23 cellular contexts compared by ENCODE assay signal in genomic region chr19:2307518-2308012, GRCh38. TPM values are rescaled to one million over a fixed set of nuclear protein-coding genes. Genes with fewer than 3 reads are reported as not detected.
A peak's percentile ranks its signal among the peaks of the same experiment; 100 is the strongest.
DNase-seq lines count a peak whose midpoint lies in the region; ATAC-seq lines count a peak whose summit lies in the region.
"Had no signal": no experiment of that assay in that cellular context is flagged by ENCODE, and none has a peak within 500 bp of the region (broad histone marks: within the 10 kb centered on the region; RNA-seq: fewer than 3 reads in every experiment).

No MANE protein-coding gene starts in this region.

- no peak overlapping the region for H3K4ac ChIP-seq in trophoblast cell (ENCODE audit: low read depth, low read length)

- no peak for DNase-seq in trophoblast cell
- no peak for DNase-seq in activated naive CD4-positive, alpha-beta T cell treated with Interleukin-2 at 50 U/mL for 16 hours
- no peak for DNase-seq in DMS153 treated with DMSO at 0.1 percent for 48 hours (lab: John Stamatoyannopoulos, UW; ENCODE audit: unreplicated experiment)
- DNase-seq: activated CD8-positive, alpha-beta memory T cell treated with anti-CD3 and anti-CD28 coated beads, Interleukin-2, amount 50 U/mL, for 48 hours; activated effector memory CD4-positive, alpha-beta T cell treated with Interleukin-2 at 50 U/mL for 16 hours; activated naive CD8-positive, alpha-beta T cell treated with anti-CD3 and anti-CD28 coated beads, Interleukin-2, amount 50 U/mL, for 24 hours; cortex of kidney; EL; HCEC 1CT; mesenchymal stem cell; ovary; PC-3; sigmoid colon; SJCRH30 had no signal

- H2AK5ac ChIP-seq in trophoblast cell (ENCODE audit: low read length), result no peak overlapping the region

- no peak overlapping the region for H3K23ac ChIP-seq in trophoblast cell (ENCODE audit: low read length)

- H2BK12ac ChIP-seq in trophoblast cell (ENCODE audit: low read length), result no peak overlapping the region

- H3K27me3 ChIP-seq in BLaER1 (peaks cover 79% of the 10 kb centered on the region), HUES48 (ENCODE audit: control insufficient read depth, insufficient read depth, low read length) (peaks cover 25% of the 10 kb centered on the region), trophoblast cell (ENCODE audit: insufficient read depth, low read length) (peaks cover 22% of the 10 kb centered on the region)
- H3K27me3 ChIP-seq: ovary, SJCRH30 had no signal

- no peak overlapping the region for H2BK120ac ChIP-seq in trophoblast cell (ENCODE audit: insufficient read depth, low read length, poor library complexity)

- H4K20me1 ChIP-seq in BLaER1, result peaks cover 51% of the 10 kb centered on the region

- H3K4me2 ChIP-seq in BLaER1, result peak overlapping the region; percentile 81
- H3K4me2 ChIP-seq in trophoblast cell (ENCODE audit: low read length), result peak overlapping the region; percentile 25

- H3K4me3 ChIP-seq in BLaER1 (peak overlapping the region; percentile 57), HUES48 (ENCODE audit: low read depth, low read length) (peak overlapping the region; percentile 32; the same call in 1 of the 2 replicates), trophoblast cell (ENCODE audit: low read depth, low read length) (no peak overlapping the region)
- H3K4me3 ChIP-seq: ovary, SJCRH30 had no signal

- no peak overlapping the region for H3K9ac ChIP-seq in BLaER1
- H3K9ac ChIP-seq in HUES48 (ENCODE audit: low read depth, low read length), result no peak overlapping the region
- no peak overlapping the region for H3K9ac ChIP-seq in trophoblast cell (ENCODE audit: low read length)

- ATAC-seq in HG03095 (IDR thresholded peaks at IDR 0.05; ENCODE audit: unreplicated experiment) (no peak), GM21576 (IDR thresholded peaks at IDR 0.05; ENCODE audit: unreplicated experiment) (no peak)
- ATAC-seq: activated naive CD8-positive, alpha-beta T cell treated with anti-CD3 and anti-CD28 coated beads, Interleukin-2, amount 50 U/mL, for 24 hours; PC-3; stimulated activated effector memory CD8-positive, alpha-beta T cell treated with anti-CD3 and anti-CD28 coated beads, Interleukin-12 subunit alpha, Interleukin-12 subunit beta, amount 100 ng/mL, for 72 hours had no signal

- no peaks in the 10 kb centered on the region for H3K79me1 ChIP-seq in trophoblast cell (ENCODE audit: low read length)

- H3K27ac ChIP-seq in BLaER1, result no peak overlapping the region
- H3K27ac ChIP-seq in HUES48 (ENCODE audit: low read depth, low read length), result no peak overlapping the region
- no peak overlapping the region for H3K27ac ChIP-seq in trophoblast cell (ENCODE audit: low read depth, low read length)
- H3K27ac ChIP-seq: ovary, sigmoid colon, SJCRH30, thoracic aorta had no signal

- H3K9me3 Mint-ChIP-seq in dendritic cell treated with granulocyte-macrophage colony-stimulating factor and Interleukin-4, amounts not matched to agents 40 ng/mL and 50 ng/mL, for 4 days, result no peaks in the 10 kb centered on the region
- H3K9me3 Mint-ChIP-seq: activated naive CD8-positive, alpha-beta T cell treated with anti-CD3 and anti-CD28 coated beads, Interleukin-2, amount 50 U/mL, for 24 hours; stimulated activated effector memory CD8-positive, alpha-beta T cell treated with anti-CD3 and anti-CD28 coated beads, Interleukin-12 subunit alpha, Interleukin-12 subunit beta, amount 100 ng/mL, for 72 hours; T-helper 1 cell treated with Interleukin-12 subunit alpha and Interleukin-12 subunit beta and Interleukin-4 antibody, amounts not matched to agents 30 μg/mL and 1 μg/mL, for 36 hours had no signal

- peaks cover 92% of the 10 kb centered on the region for H3K27me3 Mint-ChIP-seq in dendritic cell treated with granulocyte-macrophage colony-stimulating factor and Interleukin-4, amounts not matched to agents 40 ng/mL and 50 ng/mL, for 4 days

- H4K12ac ChIP-seq in trophoblast cell (ENCODE audit: low read depth, low read length), result no peak overlapping the region

- H2BK5ac ChIP-seq in trophoblast cell (ENCODE audit: low read depth, low read length, poor library complexity), result no peak overlapping the region

- H3K36me3 Mint-ChIP-seq in dendritic cell treated with granulocyte-macrophage colony-stimulating factor and Interleukin-4, amounts not matched to agents 40 ng/mL and 50 ng/mL, for 4 days (ENCODE audit: low read depth), result no peaks in the 10 kb centered on the region
- H3K36me3 Mint-ChIP-seq: brain; stimulated activated effector memory CD8-positive, alpha-beta T cell treated with anti-CD3 and anti-CD28 coated beads, Interleukin-12 subunit alpha, Interleukin-12 subunit beta, amount 100 ng/mL, for 72 hours had no signal

- peaks cover 89% of the 10 kb centered on the region for H3K4me1 ChIP-seq in BLaER1
- no peaks in the 10 kb centered on the region for H3K4me1 ChIP-seq in HUES48 (ENCODE audit: control insufficient read depth, insufficient read depth, low read length)
- H3K4me1 ChIP-seq in trophoblast cell (ENCODE audit: control insufficient read depth in 1 of 2, insufficient read depth in 2 of 2, low read length in 2 of 2), result peaks cover 0 to 3% of the 10 kb centered on the region in 2 experiments

- H3K9me3 ChIP-seq in BLaER1 (no peaks in the 10 kb centered on the region), HUES48 (ENCODE audit: control insufficient read depth, insufficient read depth, low read length) (no peaks in the 10 kb centered on the region), trophoblast cell (ENCODE audit: insufficient read depth, low read depth, low read length) (peaks cover 4% of the 10 kb centered on the region)
- H3K9me3 ChIP-seq: ovary, sigmoid colon, SJCRH30, thoracic aorta had no signal

- WGBS in trophoblast cell (ENCODE audit: extremely low coverage, insufficient coverage, insufficient read length), result no CpG with 5 or more reads among the region's 33 CpGs

- no peak overlapping the region for H4K8ac ChIP-seq in trophoblast cell (ENCODE audit: low read depth, low read length)

- H3K18ac ChIP-seq in trophoblast cell (ENCODE audit: low read length), result no peak overlapping the region

- no peak overlapping the region for H3K14ac ChIP-seq in trophoblast cell (ENCODE audit: low read length)

- H4K91ac ChIP-seq in trophoblast cell (ENCODE audit: low read depth, low read length), result no peak overlapping the region

- intact Hi-C loops in dendritic cell treated with granulocyte-macrophage colony-stimulating factor and Interleukin-4, amounts not matched to agents 40 ng/mL and 50 ng/mL, for 4 days (cut with micrococcal nuclease), result no loop called here

- H3K4me3 Mint-ChIP-seq in dendritic cell treated with granulocyte-macrophage colony-stimulating factor and Interleukin-4, amounts not matched to agents 40 ng/mL and 50 ng/mL, for 4 days, result peak overlapping the region; percentile 32
- H3K4me3 Mint-ChIP-seq: activated naive CD8-positive, alpha-beta T cell treated with anti-CD3 and anti-CD28 coated beads, Interleukin-2, amount 50 U/mL, for 24 hours; T-helper 1 cell treated with Interleukin-12 subunit alpha and Interleukin-12 subunit beta and Interleukin-4 antibody, amounts not matched to agents 30 μg/mL and 1 μg/mL, for 36 hours had no signal

- H3K79me2 ChIP-seq in trophoblast cell (ENCODE audit: control insufficient read depth, insufficient read depth, low read length, poor library complexity), result no peaks in the 10 kb centered on the region

- no peak overlapping the region for H3K27ac Mint-ChIP-seq in dendritic cell treated with granulocyte-macrophage colony-stimulating factor and Interleukin-4, amounts not matched to agents 40 ng/mL and 50 ng/mL, for 4 days
- H3K27ac Mint-ChIP-seq: activated naive CD8-positive, alpha-beta T cell treated with anti-CD3 and anti-CD28 coated beads, Interleukin-2, amount 50 U/mL, for 24 hours; stimulated activated effector memory CD8-positive, alpha-beta T cell treated with anti-CD3 and anti-CD28 coated beads, Interleukin-12 subunit alpha, Interleukin-12 subunit beta, amount 100 ng/mL, for 72 hours; T-helper 1 cell treated with Interleukin-12 subunit alpha and Interleukin-12 subunit beta and Interleukin-4 antibody, amounts not matched to agents 30 μg/mL and 1 μg/mL, for 36 hours had no signal

- H2AFZ ChIP-seq in trophoblast cell (ENCODE audit: insufficient read depth, low read length, poor library complexity), result no peak overlapping the region

- no peaks in the 10 kb centered on the region for H3K36me3 ChIP-seq in BLaER1
- H3K36me3 ChIP-seq in HUES48 (ENCODE audit: control insufficient read depth, insufficient read depth, low read length), result no peaks in the 10 kb centered on the region
- no peaks in the 10 kb centered on the region for H3K36me3 ChIP-seq in trophoblast cell (ENCODE audit: control insufficient read depth in 1 of 2, insufficient read depth in 2 of 2, low read length in 2 of 2)
- H3K36me3 ChIP-seq: ovary, sigmoid colon, SJCRH30, thoracic aorta had no signal

- peaks cover 30% of the 10 kb centered on the region for H3K4me1 Mint-ChIP-seq in dendritic cell treated with granulocyte-macrophage colony-stimulating factor and Interleukin-4, amounts not matched to agents 40 ng/mL and 50 ng/mL, for 4 days (ENCODE audit: low read depth)

RNA-seq across cellular contexts. Expression of gene LINGO3, which starts 0.4 kb away (rescaled TPM):
- not detected in 2 replicates for polyA plus RNA-seq in trophoblast cell (2013)
- polyA plus RNA-seq: ovary had no signal

RNA-seq across cellular contexts. Expression of gene LSM7, which starts 20.8 kb away (rescaled TPM):
- 193 and 208 TPM in 2 replicates for polyA plus RNA-seq in trophoblast cell (2013)

RNA-seq across cellular contexts. Expression of gene SPPL2B, which starts 20.9 kb away (rescaled TPM):
- 27.5 and 28.8 TPM in 2 replicates for polyA plus RNA-seq in trophoblast cell (2013)

RNA-seq across cellular contexts. Expression of gene PEAK3, which starts 25.6 kb away (rescaled TPM):
- 0.03 TPM in 2 replicates for polyA plus RNA-seq in trophoblast cell (2013)

RNA-seq across cellular contexts. Expression of gene JSRP1, which starts 51.3 kb away (rescaled TPM):
- 0.10 and 0.12 TPM in 2 replicates for polyA plus RNA-seq in trophoblast cell (2013)
